Comparison of ENCODE assay signal across 21 cellular contexts in genomic region chr12:63163542-63163941, GRCh38. TPM values are rescaled to one million over a fixed set of nuclear protein-coding genes. Genes with fewer than 3 reads are reported as not detected.
"Had no signal": no experiment of that assay in that cellular context is flagged by ENCODE, and none has a peak within 500 bp of the region (broad histone marks: within the 10 kb centered on the region; RNA-seq: fewer than 3 reads in every experiment).

No MANE protein-coding gene starts in this region.

- H3K27ac ChIP-seq: esophagus muscularis mucosa, neural progenitor cell, ovary, sigmoid colon, stomach, testis, upper lobe of left lung had no signal

- H3K9me3 ChIP-seq: esophagus muscularis mucosa, ovary, sigmoid colon, stomach, testis, upper lobe of left lung had no signal

- H3K36me3 ChIP-seq: esophagus muscularis mucosa, neural progenitor cell, ovary, sigmoid colon, stomach, upper lobe of left lung had no signal

- H3K9ac ChIP-seq: neural progenitor cell had no signal

- ATAC-seq: activated T-cell treated with anti-CD3 and anti-CD28 coated beads, Interleukin-2, amount 50 U/mL, for 72 hours; left colon had no signal

- H3K4me1 ChIP-seq: esophagus muscularis mucosa, neural progenitor cell, sigmoid colon, stomach, testis, upper lobe of left lung had no signal

- H3K4me3 ChIP-seq: esophagus muscularis mucosa, lung, neural progenitor cell, ovary, sigmoid colon, stomach, testis, upper lobe of left lung had no signal

- DNase-seq: activated B cell treated with CpG ODN at 0.5 μM for 24 hours; activated CD4-positive, alpha-beta T cell treated with anti-CD3 and anti-CD28 coated beads for 48 hours; activated CD8-positive, alpha-beta memory T cell treated with anti-CD3 and anti-CD28 coated beads, Interleukin-2, amount 50 U/mL, for 48 hours; activated gamma-delta T cell treated with Interleukin-2 at 50 U/mL for 16 hours; activated T-cell treated with anti-CD3 and anti-CD28 coated beads, Interleukin-2, amount 50 U/mL, for 72 hours; amniotic stem cell; cortex of kidney; effector CD4-positive, alpha-beta T cell; left colon; naive B cell; ovary; sigmoid colon; stimulated activated CD4-positive, alpha-beta T cell treated with anti-CD3 and anti-CD28 coated beads, Interleukin-1b, Interleukin-23, amount 100 ng/mL, for 48 hours; stomach; T-helper 2 cell; testis; upper lobe of left lung had no signal

- H3K27me3 ChIP-seq: esophagus muscularis mucosa, neural progenitor cell, ovary, sigmoid colon, testis, upper lobe of left lung had no signal

- H3K4me2 ChIP-seq: neural progenitor cell had no signal

- H2AFZ ChIP-seq: neural progenitor cell had no signal

RNA-seq across cellular contexts. Expression of gene AVPR1A, which starts 12.5 kb away (rescaled TPM):
- total RNA-seq: activated B cell treated with CpG ODN at 0.5 μM for 24 hours; activated T-cell treated with anti-CD3 and anti-CD28 coated beads, Interleukin-2, amount 50 U/mL, for 72 hours; pulmonary artery endothelial cell had no signal
